Comparison of ENCODE assay signal across 19 cellular contexts in the genomic region with DNA sequence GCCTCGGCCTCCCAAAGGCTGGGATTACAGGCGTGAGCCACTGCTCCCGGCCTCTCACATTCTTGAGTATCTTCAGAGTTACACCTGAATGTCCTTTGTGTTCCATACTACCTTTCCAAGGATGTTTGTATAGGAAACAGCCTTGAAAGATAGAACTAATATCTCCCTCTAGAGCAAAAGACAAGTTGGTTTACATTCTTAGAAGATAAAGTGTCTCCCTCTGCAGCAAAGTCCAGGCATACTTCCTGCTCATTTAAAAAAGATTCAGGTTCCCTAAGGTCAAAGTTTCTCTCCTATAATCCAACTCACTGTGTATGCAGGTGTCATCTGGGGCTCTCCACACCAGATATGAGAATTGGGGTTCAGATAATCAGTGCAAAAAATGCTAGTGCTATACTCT.
"Had no signal": no experiment of that assay in that cellular context is flagged by ENCODE, and none has a peak within 500 bp of the region (broad histone marks: within the 10 kb centered on the region; RNA-seq: fewer than 3 reads in every experiment).

No MANE protein-coding gene starts in this region.

- DNase-seq: activated CD4-positive, alpha-beta memory T cell treated with anti-CD3 and anti-CD28 coated beads, Interleukin-2, amount 10 ng/mL, durations not matched to agents 7 days and 5 days; activated CD4-positive, alpha-beta T cell treated with anti-CD3 and anti-CD28 coated beads for 48 hours; activated CD4-positive, CD25-positive, alpha-beta regulatory T cell; activated CD8-positive, alpha-beta memory T cell treated with anti-CD3 and anti-CD28 coated beads, Interleukin-2, amount 10 ng/mL, durations not matched to agents 7 days and 5 days; left cardiac atrium; lower lobe of right lung; nephron progenitor cell; occipital lobe; sigmoid colon; spleen; stimulated activated CD4-positive, alpha-beta T cell treated with anti-CD3 and anti-CD28 coated beads, Interleukin-4, amount 100 ng/mL, for 4 hours; stimulated activated naive B cell treated with anti-CD40 and anti-IgM and Interleukin-4, amounts not matched to agents 10 μg/mL and 1 μg/mL and 100 μg/mL, for 72 hours; T1000; upper lobe of right lung had no signal

- H3K36me3 Mint-ChIP-seq: activated CD8-positive, alpha-beta memory T cell treated with anti-CD3 and anti-CD28 coated beads, Interleukin-2, amount 10 ng/mL, durations not matched to agents 7 days and 5 days; activated naive CD8-positive, alpha-beta T cell; brain; mesothelial cell of epicardium; stimulated activated naive B cell treated with anti-CD40 and anti-IgM and Interleukin-4, amounts not matched to agents 10 μg/mL and 1 μg/mL and 100 μg/mL, for 72 hours had no signal

- H3K4me3 ChIP-seq: coronary artery, lower lobe of right lung, sigmoid colon, spleen, thoracic aorta, upper lobe of right lung had no signal

- H3K27me3 Mint-ChIP-seq: activated CD4-positive, alpha-beta memory T cell treated with anti-CD3 and anti-CD28 coated beads, Interleukin-2, amount 10 ng/mL, durations not matched to agents 7 days and 5 days; activated CD8-positive, alpha-beta memory T cell treated with anti-CD3 and anti-CD28 coated beads, Interleukin-2, amount 10 ng/mL, durations not matched to agents 7 days and 5 days; brain; stimulated activated naive B cell treated with anti-CD40 and anti-IgM and Interleukin-4, amounts not matched to agents 10 μg/mL and 1 μg/mL and 100 μg/mL, for 72 hours had no signal

- H3K36me3 ChIP-seq: lower lobe of right lung, sigmoid colon, spleen, thoracic aorta, upper lobe of right lung had no signal

- ATAC-seq: activated CD8-positive, alpha-beta memory T cell treated with anti-CD3 and anti-CD28 coated beads, Interleukin-2, amount 10 ng/mL, durations not matched to agents 7 days and 5 days; left cardiac atrium; lower lobe of right lung; stimulated activated naive B cell treated with anti-CD40 and anti-IgM and Interleukin-4, amounts not matched to agents 10 μg/mL and 1 μg/mL and 100 μg/mL, for 72 hours; upper lobe of right lung had no signal

- H3K9me3 Mint-ChIP-seq: activated CD4-positive, alpha-beta memory T cell treated with anti-CD3 and anti-CD28 coated beads, Interleukin-2, amount 10 ng/mL, durations not matched to agents 7 days and 5 days; mesothelial cell of epicardium; nephron progenitor cell had no signal

- H3K9me3 ChIP-seq: lower lobe of right lung, sigmoid colon, spleen, thoracic aorta, upper lobe of right lung had no signal

- H3K27me3 ChIP-seq: sigmoid colon, upper lobe of right lung had no signal

- H3K4me3 Mint-ChIP-seq: activated CD4-positive, alpha-beta memory T cell treated with anti-CD3 and anti-CD28 coated beads, Interleukin-2, amount 10 ng/mL, durations not matched to agents 7 days and 5 days; activated CD8-positive, alpha-beta memory T cell treated with anti-CD3 and anti-CD28 coated beads, Interleukin-2, amount 10 ng/mL, durations not matched to agents 7 days and 5 days; activated naive CD8-positive, alpha-beta T cell; brain; mesothelial cell of epicardium; nephron progenitor cell; stimulated activated naive B cell treated with anti-CD40 and anti-IgM and Interleukin-4, amounts not matched to agents 10 μg/mL and 1 μg/mL and 100 μg/mL, for 72 hours had no signal

- H3K27ac Mint-ChIP-seq: activated CD4-positive, alpha-beta memory T cell treated with anti-CD3 and anti-CD28 coated beads, Interleukin-2, amount 10 ng/mL, durations not matched to agents 7 days and 5 days; activated CD8-positive, alpha-beta memory T cell treated with anti-CD3 and anti-CD28 coated beads, Interleukin-2, amount 10 ng/mL, durations not matched to agents 7 days and 5 days; activated naive CD8-positive, alpha-beta T cell; brain; mesothelial cell of epicardium; nephron progenitor cell; stimulated activated naive B cell treated with anti-CD40 and anti-IgM and Interleukin-4, amounts not matched to agents 10 μg/mL and 1 μg/mL and 100 μg/mL, for 72 hours had no signal

- H3K4me1 ChIP-seq: lower lobe of right lung, sigmoid colon, spleen, upper lobe of right lung had no signal

- H3K27ac ChIP-seq: coronary artery, lower lobe of right lung, sigmoid colon, spleen, thoracic aorta, upper lobe of right lung had no signal
